ENCODE assay signal across 1 cellular context in the genomic region with DNA sequence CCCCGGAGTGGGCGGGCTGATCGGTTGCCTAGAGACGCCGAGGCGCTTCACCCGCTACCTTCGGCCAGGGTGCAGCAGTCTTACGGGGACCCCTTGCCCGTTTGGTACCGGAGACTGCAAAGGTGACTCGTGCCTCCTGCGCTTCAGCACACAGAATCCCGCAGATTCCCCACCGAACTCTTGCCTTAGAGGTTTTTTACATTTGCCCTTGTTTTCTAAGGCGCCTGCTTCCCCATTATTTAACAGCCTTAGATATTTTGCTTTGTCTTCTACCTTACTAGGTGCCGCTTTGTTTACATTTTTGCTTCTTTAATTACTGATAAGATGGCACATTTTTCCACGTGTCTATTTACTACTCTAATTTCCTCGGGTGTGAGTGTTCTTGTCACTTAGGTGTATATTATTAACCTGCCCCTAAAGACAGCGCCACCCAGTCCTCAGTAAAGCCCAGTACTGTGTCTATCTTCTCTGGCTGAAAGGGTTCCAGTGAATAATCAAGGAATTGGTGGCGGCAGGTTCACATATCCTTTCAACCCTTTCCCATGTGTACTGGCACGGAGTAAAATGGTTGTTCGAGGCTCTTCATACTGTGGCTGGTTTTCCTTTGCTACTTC.
TF ChIP-seq lines count a peak whose summit lies in the region.

No MANE protein-coding gene starts in this region.

TF ChIP-seq in HepG2, 621 proteins besides CTCF, POLR2A, EP300 and RAD21 (continued from another document):
- TF ChIP-seq, protein P1, sequence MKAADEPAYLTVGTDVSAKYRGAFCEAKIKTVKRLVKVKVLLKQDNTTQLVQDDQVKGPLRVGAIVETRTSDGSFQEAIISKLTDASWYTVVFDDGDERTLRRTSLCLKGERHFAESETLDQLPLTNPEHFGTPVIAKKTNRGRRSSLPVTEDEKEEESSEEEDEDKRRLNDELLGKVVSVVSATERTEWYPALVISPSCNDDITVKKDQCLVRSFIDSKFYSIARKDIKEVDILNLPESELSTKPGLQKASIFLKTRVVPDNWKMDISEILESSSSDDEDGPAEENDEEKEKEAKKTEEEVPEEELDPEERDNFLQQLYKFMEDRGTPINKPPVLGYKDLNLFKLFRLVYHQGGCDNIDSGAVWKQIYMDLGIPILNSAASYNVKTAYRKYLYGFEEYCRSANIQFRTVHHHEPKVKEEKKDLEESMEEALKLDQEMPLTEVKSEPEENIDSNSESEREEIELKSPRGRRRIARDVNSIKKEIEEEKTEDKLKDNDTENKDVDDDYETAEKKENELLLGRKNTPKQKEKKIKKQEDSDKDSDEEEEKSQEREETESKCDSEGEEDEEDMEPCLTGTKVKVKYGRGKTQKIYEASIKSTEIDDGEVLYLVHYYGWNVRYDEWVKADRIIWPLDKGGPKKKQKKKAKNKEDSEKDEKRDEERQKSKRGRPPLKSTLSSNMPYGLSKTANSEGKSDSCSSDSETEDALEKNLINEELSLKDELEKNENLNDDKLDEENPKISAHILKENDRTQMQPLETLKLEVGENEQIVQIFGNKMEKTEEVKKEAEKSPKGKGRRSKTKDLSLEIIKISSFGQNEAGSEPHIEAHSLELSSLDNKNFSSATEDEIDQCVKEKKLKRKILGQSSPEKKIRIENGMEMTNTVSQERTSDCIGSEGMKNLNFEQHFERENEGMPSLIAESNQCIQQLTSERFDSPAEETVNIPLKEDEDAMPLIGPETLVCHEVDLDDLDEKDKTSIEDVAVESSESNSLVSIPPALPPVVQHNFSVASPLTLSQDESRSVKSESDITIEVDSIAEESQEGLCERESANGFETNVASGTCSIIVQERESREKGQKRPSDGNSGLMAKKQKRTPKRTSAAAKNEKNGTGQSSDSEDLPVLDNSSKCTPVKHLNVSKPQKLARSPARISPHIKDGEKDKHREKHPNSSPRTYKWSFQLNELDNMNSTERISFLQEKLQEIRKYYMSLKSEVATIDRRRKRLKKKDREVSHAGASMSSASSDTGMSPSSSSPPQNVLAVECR (CRISPR knock-in tag; IDR thresholded peaks at IDR 0.05; ENCODE audit: borderline replicate concordance), result peak; percentile 49; the same call in 1 of the 2 replicates
- TF ChIP-seq ZSCAN30 (CRISPR knock-in tag; IDR thresholded peaks at IDR 0.05), result 0 out of 2 replicates have a peak, but pooled peaks have one; percentile 29
- no peak for TF ChIP-seq ARNTL (CRISPR knock-in tag; IDR thresholded peaks at IDR 0.05)
- no peak for TF ChIP-seq HCFC1 (IDR thresholded peaks at IDR 0.05; ENCODE audit: low read depth, low read length)
- TF ChIP-seq, protein P2, sequence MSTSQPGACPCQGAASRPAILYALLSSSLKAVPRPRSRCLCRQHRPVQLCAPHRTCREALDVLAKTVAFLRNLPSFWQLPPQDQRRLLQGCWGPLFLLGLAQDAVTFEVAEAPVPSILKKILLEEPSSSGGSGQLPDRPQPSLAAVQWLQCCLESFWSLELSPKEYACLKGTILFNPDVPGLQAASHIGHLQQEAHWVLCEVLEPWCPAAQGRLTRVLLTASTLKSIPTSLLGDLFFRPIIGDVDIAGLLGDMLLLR (CRISPR knock-in tag; IDR thresholded peaks at IDR 0.05), result no peak
- TF ChIP-seq U2AF1 (optimal IDR thresholded peaks at IDR 0.05; ENCODE audit: low read depth, low read length), result no peak
- TF ChIP-seq PCBP2 (optimal IDR thresholded peaks at IDR 0.05; ENCODE audit: low read depth, low read length, poor library complexity, severe bottlenecking), result no peak
- no peak for TF ChIP-seq ZBTB21 (CRISPR knock-in tag; IDR thresholded peaks at IDR 0.05)
- TF ChIP-seq MXI1 (IDR thresholded peaks at IDR 0.05; ENCODE audit: borderline replicate concordance, low read depth, low read length), result no peak
- no peak for TF ChIP-seq CCAR2 (optimal IDR thresholded peaks at IDR 0.05; ENCODE audit: low read depth, low read length)
- TF ChIP-seq, protein P3, sequence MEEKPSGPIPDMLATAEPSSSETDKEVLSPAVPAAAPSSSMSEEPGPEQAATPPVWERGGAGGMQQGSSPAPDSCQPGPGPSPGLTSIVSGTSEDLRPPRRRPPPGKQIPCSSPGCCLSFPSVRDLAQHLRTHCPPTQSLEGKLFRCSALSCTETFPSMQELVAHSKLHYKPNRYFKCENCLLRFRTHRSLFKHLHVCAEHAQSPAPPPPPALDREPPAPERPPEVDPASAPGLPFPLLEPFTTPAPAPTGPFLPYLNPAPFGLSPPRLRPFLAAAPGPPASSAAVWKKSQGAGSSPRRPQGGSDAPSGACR (CRISPR knock-in tag; IDR thresholded peaks at IDR 0.05), result no peak
- TF ChIP-seq ZFY (CRISPR knock-in tag; IDR thresholded peaks at IDR 0.05), result no peak
- no peak for TF ChIP-seq EZH2 (conservative IDR thresholded peaks at IDR 0.05; ENCODE audit: low read depth, low read length)
- TF ChIP-seq, protein P4, sequence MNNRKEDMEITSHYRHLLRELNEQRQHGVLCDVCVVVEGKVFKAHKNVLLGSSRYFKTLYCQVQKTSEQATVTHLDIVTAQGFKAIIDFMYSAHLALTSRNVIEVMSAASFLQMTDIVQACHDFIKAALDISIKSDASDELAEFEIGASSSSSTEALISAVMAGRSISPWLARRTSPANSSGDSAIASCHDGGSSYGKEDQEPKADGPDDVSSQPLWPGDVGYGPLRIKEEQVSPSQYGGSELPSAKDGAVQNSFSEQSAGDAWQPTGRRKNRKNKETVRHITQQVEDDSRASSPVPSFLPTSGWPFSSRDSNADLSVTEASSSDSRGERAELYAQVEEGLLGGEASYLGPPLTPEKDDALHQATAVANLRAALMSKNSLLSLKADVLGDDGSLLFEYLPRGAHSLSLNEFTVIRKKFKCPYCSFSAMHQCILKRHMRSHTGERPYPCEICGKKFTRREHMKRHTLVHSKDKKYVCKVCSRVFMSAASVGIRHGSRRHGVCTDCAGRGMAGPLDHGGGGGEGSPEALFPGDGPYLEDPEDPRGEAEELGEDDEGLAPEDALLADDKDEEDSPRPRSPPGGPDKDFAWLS (CRISPR knock-in tag; IDR thresholded peaks at IDR 0.05; ENCODE audit: borderline replicate concordance), result no peak
- TF ChIP-seq, protein P5, sequence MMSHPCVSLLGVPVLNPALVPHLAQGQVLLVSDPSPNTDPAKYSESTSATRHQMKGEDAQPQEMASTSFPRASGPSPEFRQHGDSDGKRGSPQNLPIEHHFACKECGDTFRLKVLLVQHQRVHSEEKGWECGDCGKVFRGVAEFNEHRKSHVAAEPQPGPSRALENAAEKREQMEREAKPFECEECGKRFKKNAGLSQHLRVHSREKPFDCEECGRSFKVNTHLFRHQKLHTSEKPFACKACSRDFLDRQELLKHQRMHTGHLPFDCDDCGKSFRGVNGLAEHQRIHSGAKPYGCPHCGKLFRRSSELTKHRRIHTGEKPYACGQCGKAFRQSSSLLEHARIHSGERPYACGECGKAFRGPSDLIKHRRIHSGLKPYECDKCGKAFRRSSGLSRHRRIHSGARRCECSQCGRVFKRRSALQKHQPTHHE (CRISPR knock-in tag; IDR thresholded peaks at IDR 0.05; ENCODE audit: borderline replicate concordance), result no peak
- 0 out of 2 replicates have a peak, but pooled peaks have one; percentile 1 for TF ChIP-seq REPIN1 (CRISPR knock-in tag; IDR thresholded peaks at IDR 0.05; ENCODE audit: borderline replicate concordance, low read depth)
- TF ChIP-seq KLF15 (CRISPR knock-in tag; IDR thresholded peaks at IDR 0.05; ENCODE audit: borderline replicate concordance), result no peak
- no peak for TF ChIP-seq ZNF530 (CRISPR knock-in tag; IDR thresholded peaks at IDR 0.05; ENCODE audit: low read depth)
- no peak for TF ChIP-seq ZNF292 (CRISPR knock-in tag; IDR thresholded peaks at IDR 0.05; ENCODE audit: borderline replicate concordance, low read depth)
- no peak for TF ChIP-seq RBFOX2 (IDR thresholded peaks at IDR 0.05; ENCODE audit: low read depth, low read length)
- TF ChIP-seq MED8 (CRISPR knock-in tag; IDR thresholded peaks at IDR 0.05; ENCODE audit: insufficient replicate concordance), result no peak
- TF ChIP-seq PPARG (CRISPR knock-in tag; conservative IDR thresholded peaks at IDR 0.05), result no peak
- TF ChIP-seq GATAD2A (CRISPR knock-in tag; IDR thresholded peaks at IDR 0.05), result 0 out of 2 replicates have a peak, but pooled peaks have one; percentile 1
- TF ChIP-seq SRSF9 (IDR thresholded peaks at IDR 0.05; ENCODE audit: borderline replicate concordance, insufficient read depth, low read depth, low read length, poor library complexity, severe bottlenecking), result no peak
- TF ChIP-seq, protein P6, sequence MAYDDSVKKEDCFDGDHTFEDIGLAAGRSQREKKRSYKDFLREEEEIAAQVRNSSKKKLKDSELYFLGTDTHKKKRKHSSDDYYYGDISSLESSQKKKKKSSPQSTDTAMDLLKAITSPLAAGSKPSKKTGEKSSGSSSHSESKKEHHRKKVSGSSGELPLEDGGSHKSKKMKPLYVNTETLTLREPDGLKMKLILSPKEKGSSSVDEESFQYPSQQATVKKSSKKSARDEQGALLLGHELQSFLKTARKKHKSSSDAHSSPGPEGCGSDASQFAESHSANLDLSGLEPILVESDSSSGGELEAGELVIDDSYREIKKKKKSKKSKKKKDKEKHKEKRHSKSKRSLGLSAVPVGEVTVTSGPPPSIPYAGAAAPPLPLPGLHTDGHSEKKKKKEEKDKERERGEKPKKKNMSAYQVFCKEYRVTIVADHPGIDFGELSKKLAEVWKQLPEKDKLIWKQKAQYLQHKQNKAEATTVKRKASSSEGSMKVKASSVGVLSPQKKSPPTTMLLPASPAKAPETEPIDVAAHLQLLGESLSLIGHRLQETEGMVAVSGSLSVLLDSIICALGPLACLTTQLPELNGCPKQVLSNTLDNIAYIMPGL (CRISPR knock-in tag; IDR thresholded peaks at IDR 0.05; ENCODE audit: borderline replicate concordance in 1 of 2, low read depth in 1 of 2), result no peak
- 0 out of 2 replicates have a peak, but pooled peaks have one; percentile 20 for TF ChIP-seq RFXAP (CRISPR knock-in tag; IDR thresholded peaks at IDR 0.05; ENCODE audit: borderline replicate concordance)
- TF ChIP-seq, protein P7, sequence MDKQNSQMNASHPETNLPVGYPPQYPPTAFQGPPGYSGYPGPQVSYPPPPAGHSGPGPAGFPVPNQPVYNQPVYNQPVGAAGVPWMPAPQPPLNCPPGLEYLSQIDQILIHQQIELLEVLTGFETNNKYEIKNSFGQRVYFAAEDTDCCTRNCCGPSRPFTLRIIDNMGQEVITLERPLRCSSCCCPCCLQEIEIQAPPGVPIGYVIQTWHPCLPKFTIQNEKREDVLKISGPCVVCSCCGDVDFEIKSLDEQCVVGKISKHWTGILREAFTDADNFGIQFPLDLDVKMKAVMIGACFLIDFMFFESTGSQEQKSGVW (CRISPR knock-in tag; IDR thresholded peaks at IDR 0.05; ENCODE audit: borderline replicate concordance), result no peak
- TF ChIP-seq, protein P8, sequence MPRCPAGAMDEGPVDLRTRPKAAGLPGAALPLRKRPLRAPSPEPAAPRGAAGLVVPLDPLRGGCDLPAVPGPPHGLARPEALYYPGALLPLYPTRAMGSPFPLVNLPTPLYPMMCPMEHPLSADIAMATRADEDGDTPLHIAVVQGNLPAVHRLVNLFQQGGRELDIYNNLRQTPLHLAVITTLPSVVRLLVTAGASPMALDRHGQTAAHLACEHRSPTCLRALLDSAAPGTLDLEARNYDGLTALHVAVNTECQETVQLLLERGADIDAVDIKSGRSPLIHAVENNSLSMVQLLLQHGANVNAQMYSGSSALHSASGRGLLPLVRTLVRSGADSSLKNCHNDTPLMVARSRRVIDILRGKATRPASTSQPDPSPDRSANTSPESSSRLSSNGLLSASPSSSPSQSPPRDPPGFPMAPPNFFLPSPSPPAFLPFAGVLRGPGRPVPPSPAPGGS (CRISPR knock-in tag; IDR thresholded peaks at IDR 0.05), result no peak
- 0 out of 2 replicates have a peak, but pooled peaks have one; percentile 14 for TF ChIP-seq NKX3-1 (CRISPR knock-in tag; IDR thresholded peaks at IDR 0.05)
- TF ChIP-seq, protein P9, sequence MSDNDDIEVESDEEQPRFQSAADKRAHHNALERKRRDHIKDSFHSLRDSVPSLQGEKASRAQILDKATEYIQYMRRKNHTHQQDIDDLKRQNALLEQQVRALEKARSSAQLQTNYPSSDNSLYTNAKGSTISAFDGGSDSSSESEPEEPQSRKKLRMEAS (IDR thresholded peaks at IDR 0.05), result peak; percentile 0; the same call in 1 of the 2 replicates
- no peak for TF ChIP-seq THYN1 (CRISPR knock-in tag; IDR thresholded peaks at IDR 0.05; ENCODE audit: borderline replicate concordance, low read depth)
- TF ChIP-seq CREB1 (IDR thresholded peaks at IDR 0.05), result no peak
- 0 out of 2 replicates have a peak, but pooled peaks have one; percentile 9 for TF ChIP-seq CREB1 (CRISPR knock-in tag; IDR thresholded peaks at IDR 0.05)
- no peak for TF ChIP-seq NR1H2 (CRISPR knock-in tag; IDR thresholded peaks at IDR 0.05; ENCODE audit: borderline replicate concordance, low read depth)
- no peak for TF ChIP-seq ZNF33B (CRISPR knock-in tag; IDR thresholded peaks at IDR 0.05)
- TF ChIP-seq MBD4 (IDR thresholded peaks at IDR 0.05; ENCODE audit: borderline replicate concordance, low read length), result no peak
- no peak for TF ChIP-seq HMGA1 (CRISPR knock-in tag; conservative IDR thresholded peaks at IDR 0.05)
TF ChIP-seq in HepG2: peak in this region for 22.
